In genomic region chr5:115542076-115542475, GRCh38 we compare ENCODE assay signal across 8 cellular contexts. TPM values are rescaled to one million over a fixed set of nuclear protein-coding genes. Genes with fewer than 3 reads are reported as not detected.
DNase-seq lines count a peak whose midpoint lies in the region; ATAC-seq and TF ChIP-seq lines count a peak whose summit lies in the region.

No MANE protein-coding gene starts in this region.

- H3K27ac Mint-ChIP-seq in activated T-cell treated with anti-CD3 and anti-CD28 coated beads, Interleukin-2, amount 50 U/mL, for 72 hours: peak overlapping the region; percentile 97
- H3K27ac Mint-ChIP-seq in activated naive CD4-positive, alpha-beta T cell treated with anti-CD3 and anti-CD28 coated beads, Interleukin-2, amount 50 U/mL, for 72 hours: peak overlapping the region; percentile 83 to 93
- H3K27ac Mint-ChIP-seq in type B pancreatic cell: peak overlapping the region; percentile 98

- peaks cover 64% of the 10 kb centered on the region for H3K4me1 Mint-ChIP-seq in activated T-cell treated with anti-CD3 and anti-CD28 coated beads, Interleukin-2, amount 50 U/mL, for 72 hours (ENCODE audit: low read depth)
- H3K4me1 Mint-ChIP-seq in type B pancreatic cell (ENCODE audit: unreplicated experiment): peaks cover 42% of the 10 kb centered on the region

- H3K9me3 Mint-ChIP-seq in activated T-cell treated with anti-CD3 and anti-CD28 coated beads, Interleukin-2, amount 50 U/mL, for 72 hours: peaks cover 2 to 3% of the 10 kb centered on the region in 2 donors
- H3K9me3 Mint-ChIP-seq in activated naive CD4-positive, alpha-beta T cell treated with anti-CD3 and anti-CD28 coated beads, Interleukin-2, amount 50 U/mL, for 72 hours: peaks cover 0 to 10% of the 10 kb centered on the region in 2 donors
- peaks cover 11% of the 10 kb centered on the region for H3K9me3 Mint-ChIP-seq in type B pancreatic cell

- H3K4me3 Mint-ChIP-seq in activated T-cell treated with anti-CD3 and anti-CD28 coated beads, Interleukin-2, amount 50 U/mL, for 72 hours: peak overlapping the region; percentile 89 to 96
- H3K4me3 Mint-ChIP-seq in type B pancreatic cell: peak overlapping the region; percentile 98

- no peak for ATAC-seq in activated T-cell treated with anti-CD3 and anti-CD28 coated beads, Interleukin-2, amount 50 U/mL, for 72 hours (replicated peaks in 1 of 2)
- no peak for ATAC-seq in activated naive CD4-positive, alpha-beta T cell treated with anti-CD3 and anti-CD28 coated beads, Interleukin-2, amount 50 U/mL, for 72 hours
- ATAC-seq in GM18909 (IDR thresholded peaks at IDR 0.05; ENCODE audit: poor library complexity, unreplicated experiment): no peak

- TF ChIP-seq CTCF in type B pancreatic cell (conservative IDR thresholded peaks at IDR 0.05): no peak

- no peaks in the 10 kb centered on the region for H3K27me3 Mint-ChIP-seq in activated T-cell treated with anti-CD3 and anti-CD28 coated beads, Interleukin-2, amount 50 U/mL, for 72 hours (ENCODE audit: low read depth)
- H3K27me3 Mint-ChIP-seq in type B pancreatic cell: no peaks in the 10 kb centered on the region

- peaks cover 20 to 50% of the 10 kb centered on the region in 2 donors for H3K36me3 Mint-ChIP-seq in activated T-cell treated with anti-CD3 and anti-CD28 coated beads, Interleukin-2, amount 50 U/mL, for 72 hours (ENCODE audit: insufficient read depth in 2 of 2)
- H3K36me3 Mint-ChIP-seq in activated naive CD4-positive, alpha-beta T cell treated with anti-CD3 and anti-CD28 coated beads, Interleukin-2, amount 50 U/mL, for 72 hours: peaks cover 46 to 85% of the 10 kb centered on the region in 2 donors
- H3K36me3 Mint-ChIP-seq in type B pancreatic cell: peaks cover 49% of the 10 kb centered on the region

- DNase-seq in activated T-cell treated with anti-CD3 and anti-CD28 coated beads, Interleukin-2, amount 50 U/mL, for 72 hours: no peak
- DNase-seq in activated T-cell treated with anti-CD3 and anti-CD28 coated beads, Interleukin-2, amount 50 U/mL, for 1 hour: no peak
- no peak for DNase-seq in activated naive CD4-positive, alpha-beta T cell treated with anti-CD3 and anti-CD28 coated beads, Interleukin-2, amount 50 U/mL, for 72 hours (ENCODE audit: low spot score in 2 of 2)
- peak; percentile 30 for DNase-seq in left kidney (ENCODE audit: low read depth, low spot score)
- DNase-seq in type B pancreatic cell (ENCODE audit: extremely low spot score, unreplicated experiment): no peak
- no peak for DNase-seq in activated CD4-positive, CD25-positive, alpha-beta regulatory T cell treated with anti-CD3 and anti-CD28 coated beads, Interleukin-2, amount 50 U/mL, for 72 hours
- DNase-seq in stimulated activated naive CD4-positive, alpha-beta T cell (lab: John Stamatoyannopoulos, UW): no peak

RNA-seq across cellular contexts. Expression of gene FEM1C, which starts 2.5 kb away (rescaled TPM):
- total RNA-seq in activated T-cell treated with anti-CD3 and anti-CD28 coated beads, Interleukin-2, amount 50 U/mL, for 72 hours: 10 to 100 TPM; 13.3 to 15.4 TPM
- 10 to 100 TPM; 13.7 TPM for total RNA-seq in activated naive CD4-positive, alpha-beta T cell treated with anti-CD3 and anti-CD28 coated beads, Interleukin-2, amount 50 U/mL, for 72 hours
- 15.3 and 15.8 TPM in 2 replicates for total RNA-seq in type B pancreatic cell (ENCODE audit: low replicate concordance)
